Comparison of ENCODE assay signal across 35 cellular contexts in genomic region chr3:54347933-54348332, GRCh38.
"Had no signal": no experiment of that assay in that cellular context is flagged by ENCODE, and none has a peak within 500 bp of the region (broad histone marks: within the 10 kb centered on the region; RNA-seq: fewer than 3 reads in every experiment).

No MANE protein-coding gene starts in this region.

- H3K27me3 ChIP-seq: body of pancreas, breast epithelium, SJCRH30 had no signal

- H3K4me1 ChIP-seq: adrenal gland, body of pancreas, breast epithelium, SJCRH30 had no signal

- H3K27ac ChIP-seq: adrenal gland, body of pancreas, breast epithelium, KMS-11, SJCRH30, SK-N-MC, VCaP had no signal

- H3K4me3 Mint-ChIP-seq: activated B cell treated with CpG ODN at 0.5 μM for 24 hours; activated CD4-positive, alpha-beta memory T cell treated with anti-CD3 and anti-CD28 coated beads for 36 hours; activated naive CD4-positive, alpha-beta T cell treated with anti-CD3 and anti-CD28 coated beads for 36 hours; activated T-cell treated with anti-CD3 and anti-CD28 coated beads, Interleukin-2, amount 50 U/mL, for 4 hours; activated T-helper 1 cell treated with anti-CD3 and anti-CD28 coated beads, Interleukin-12 subunit alpha, Interleukin-12 subunit beta, Interleukin-2, Interleukin-4 antibody, amounts not matched to agents 30 ng/mL and 10 ng/mL and 1 ng/mL, durations not matched to agents 14 hours and 24 hours and 36 hours had no signal

- H3K27ac Mint-ChIP-seq: activated B cell treated with CpG ODN at 0.5 μM for 24 hours; activated CD4-positive, alpha-beta memory T cell treated with anti-CD3 and anti-CD28 coated beads for 36 hours; activated naive CD4-positive, alpha-beta T cell treated with anti-CD3 and anti-CD28 coated beads for 36 hours; activated naive CD4-positive, alpha-beta T cell treated with anti-CD3 and anti-CD28 coated beads, Interleukin-2, amount 50 U/mL, for 72 hours; activated T-helper 1 cell treated with anti-CD3 and anti-CD28 coated beads, Interleukin-12 subunit alpha, Interleukin-12 subunit beta, Interleukin-2, Interleukin-4 antibody, amounts not matched to agents 30 ng/mL and 10 ng/mL and 1 ng/mL, durations not matched to agents 14 hours and 24 hours and 36 hours had no signal

- H3K9me3 Mint-ChIP-seq: activated B cell treated with CpG ODN at 0.5 μM for 24 hours; activated CD4-positive, alpha-beta memory T cell treated with anti-CD3 and anti-CD28 coated beads for 36 hours; activated naive CD4-positive, alpha-beta T cell treated with anti-CD3 and anti-CD28 coated beads for 36 hours; activated naive CD4-positive, alpha-beta T cell treated with anti-CD3 and anti-CD28 coated beads, Interleukin-2, amount 50 U/mL, for 72 hours; activated T-cell treated with anti-CD3 and anti-CD28 coated beads, Interleukin-2, amount 50 U/mL, for 4 hours; activated T-helper 1 cell treated with anti-CD3 and anti-CD28 coated beads, Interleukin-12 subunit alpha, Interleukin-12 subunit beta, Interleukin-2, Interleukin-4 antibody, amounts not matched to agents 30 ng/mL and 10 ng/mL and 1 ng/mL, durations not matched to agents 14 hours and 24 hours and 36 hours had no signal

- ATAC-seq: activated naive CD4-positive, alpha-beta T cell treated with anti-CD3 and anti-CD28 coated beads, Interleukin-2, amount 50 U/mL, for 72 hours; activated T-cell treated with anti-CD3 and anti-CD28 coated beads, Interleukin-2, amount 50 U/mL, for 4 hours; body of pancreas; Panc1 had no signal

- FAIRE-seq: astrocyte had no signal

- H3K4me1 Mint-ChIP-seq: activated B cell treated with CpG ODN at 0.5 μM for 24 hours had no signal

- H3K36me3 Mint-ChIP-seq: activated CD4-positive, alpha-beta memory T cell treated with anti-CD3 and anti-CD28 coated beads for 36 hours; activated naive CD4-positive, alpha-beta T cell treated with anti-CD3 and anti-CD28 coated beads, Interleukin-2, amount 50 U/mL, for 72 hours had no signal

- H3K4me2 ChIP-seq: KMS-11 had no signal

- H3K27me3 Mint-ChIP-seq: activated B cell treated with CpG ODN at 0.5 μM for 24 hours; activated CD4-positive, alpha-beta memory T cell treated with anti-CD3 and anti-CD28 coated beads for 36 hours had no signal

- H3K9ac ChIP-seq: KMS-11 had no signal

- H3K4me3 ChIP-seq: adrenal gland, body of pancreas, breast epithelium, SJCRH30, SK-N-MC had no signal

- H3K9me3 ChIP-seq: adrenal gland, body of pancreas, breast epithelium, SJCRH30 had no signal

- H3K36me3 ChIP-seq: adrenal gland, breast epithelium, SJCRH30 had no signal

- DNase-seq: activated B cell treated with CpG ODN at 0.5 μM for 24 hours; activated CD4-positive, alpha-beta memory T cell treated with anti-CD3 and anti-CD28 coated beads for 36 hours; activated CD4-positive, alpha-beta T cell treated with anti-CD3 and anti-CD28 coated beads for 4 hours; activated CD4-positive, alpha-beta T cell treated with anti-CD3 and anti-CD28 coated beads, Interleukin-2, amount 50 U/mL, for 1 hour; activated CD4-positive, CD25-positive, alpha-beta regulatory T cell treated with anti-CD3 and anti-CD28 coated beads, Interleukin-2, amount 50 U/mL, for 72 hours; activated CD8-positive, alpha-beta memory T cell treated with anti-CD3 and anti-CD28 coated beads, Interleukin-2, amount 50 U/mL, for 4 hours; activated gamma-delta T cell treated with Interleukin-2 at 50 U/mL for 16 hours; activated naive CD4-positive, alpha-beta T cell treated with anti-CD3 and anti-CD28 coated beads for 36 hours; activated T-cell treated with anti-CD3 and anti-CD28 coated beads for 4 hours; activated T-cell treated with anti-CD3 and anti-CD28 coated beads, Interleukin-2, amount 50 U/mL, for 4 hours; adrenal gland; body of pancreas; MM.1S; MV-4-11; NCI-H1092; NCI-H1436 treated with DMSO at 0.1 percent for 48 hours; NCI-H1694 treated with DMSO at 0.1 percent for 48 hours; NCI-H2029; NCI-H2171; NCI-H510A; NCI-H526 treated with DMSO at 0.1 percent for 48 hours; NCI-H774; SHP77; SJCRH30; T-helper 1 cell; T-helper 2 cell; T-helper 9 cell had no signal
